1 cellular context compared by ENCODE assay signal in the genomic region with DNA sequence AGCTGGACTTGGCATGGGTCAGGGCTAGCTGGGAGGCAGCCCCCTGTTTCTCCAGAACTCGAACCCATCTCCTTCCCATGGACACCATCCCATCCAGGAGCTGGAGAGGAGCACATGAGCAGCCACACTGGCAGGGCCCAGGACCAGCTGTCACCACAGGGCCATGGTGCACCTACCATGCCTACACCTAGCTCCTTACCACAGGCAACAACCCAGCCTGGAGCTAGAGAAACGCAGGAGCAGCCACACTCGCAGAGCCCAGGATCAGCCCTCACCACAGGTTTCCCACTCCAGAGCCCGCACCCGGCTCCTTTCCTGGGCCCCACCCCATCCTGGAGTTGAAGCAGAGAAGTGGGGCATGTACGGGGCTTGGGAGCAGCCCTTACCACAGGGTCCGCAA.
TF ChIP-seq lines count a peak whose summit lies in the region.

No MANE protein-coding gene starts in this region.

TF ChIP-seq in K562, 482 proteins besides CTCF, POLR2A, EP300 and RAD21:
- TF ChIP-seq ZNF644 (tag; IDR thresholded peaks at IDR 0.05; ENCODE audit: low read depth) (no peak), TAF7 (tag; IDR thresholded peaks at IDR 0.05) (no peak), ESRRB (CRISPR knock-in tag; IDR thresholded peaks at IDR 0.05; ENCODE audit: borderline replicate concordance) (no peak), ZNF41 (CRISPR knock-in tag; conservative IDR thresholded peaks at IDR 0.05) (no peak), FOXK1 (CRISPR knock-in tag; IDR thresholded peaks at IDR 0.05; ENCODE audit: borderline replicate concordance) (no peak), RFX1 (IDR thresholded peaks at IDR 0.05) (no peak), BRCA1 (IDR thresholded peaks at IDR 0.05) (no peak), BRCA1 (CRISPR knock-in tag; IDR thresholded peaks at IDR 0.05) (no peak)
